In genomic region chr6:147978078-147978477, GRCh38 we compare ENCODE assay signal across 5 cellular contexts.
"Had no signal": no experiment of that assay in that cellular context is flagged by ENCODE, and none has a peak within 500 bp of the region (broad histone marks: within the 10 kb centered on the region; RNA-seq: fewer than 3 reads in every experiment).

No MANE protein-coding gene starts in this region.

- H3K27ac Mint-ChIP-seq: H9 had no signal

- DNase-seq: GM23248, H9, HCEC 1CT, IMR-90 had no signal

- H2AFZ ChIP-seq: GM23248 had no signal

- H3K27ac ChIP-seq: GM23248 had no signal

- H3K9me3 Mint-ChIP-seq: H9 had no signal

- H3K4me3 ChIP-seq: GM23248, K562 had no signal

- ATAC-seq: K562 had no signal

- H3K4me3 Mint-ChIP-seq: H9 had no signal

- H3K9ac ChIP-seq: GM23248 had no signal
